20 cellular contexts compared by ENCODE assay signal in the genomic region with DNA sequence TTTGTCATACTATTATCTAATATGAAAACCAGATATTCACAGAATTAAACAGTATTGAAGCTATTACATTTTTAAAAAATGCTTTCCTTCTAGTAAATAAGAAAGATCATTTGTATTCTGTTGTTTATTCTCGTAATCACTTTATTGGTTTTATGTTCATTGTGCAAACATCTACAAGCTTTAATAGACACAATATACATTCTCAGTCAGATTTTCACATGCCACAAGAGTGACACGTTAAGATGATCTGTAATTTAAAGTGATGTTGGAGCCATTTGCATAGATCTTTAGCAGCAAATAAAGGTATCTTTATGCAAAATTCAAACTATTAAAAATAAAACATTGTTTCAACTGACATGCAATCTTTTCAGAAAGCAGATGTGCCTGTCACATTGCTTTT.
DNase-seq lines count a peak whose midpoint lies in the region; ATAC-seq, FAIRE-seq and TF ChIP-seq lines count a peak whose summit lies in the region.
"Had no signal": no experiment of that assay in that cellular context is flagged by ENCODE, and none has a peak within 500 bp of the region (broad histone marks: within the 10 kb centered on the region; RNA-seq: fewer than 3 reads in every experiment).

No MANE protein-coding gene starts in this region.

- H3K4me2 ChIP-seq in PC-3 (ENCODE audit: low read length), result no peak overlapping the region
- H3K4me2 ChIP-seq: A549, BLaER1 had no signal

- H3K4me1 ChIP-seq in PC-3 (ENCODE audit: insufficient read depth, low read length), result peaks cover 8% of the 10 kb centered on the region
- no peaks in the 10 kb centered on the region for H3K4me1 ChIP-seq in pancreas
- H3K4me1 ChIP-seq in BE2C, result no peaks in the 10 kb centered on the region
- H3K4me1 ChIP-seq: A549, BLaER1 had no signal

- no peak overlapping the region for H2AFZ ChIP-seq in PC-3 (ENCODE audit: low read length)

- H3K4me3 ChIP-seq in PC-3 (ENCODE audit: low read length) (no peak overlapping the region), pancreas (no peak overlapping the region), BE2C (ENCODE audit: low read depth, low read length) (no peak overlapping the region)
- H3K4me3 ChIP-seq: A549, BLaER1 had no signal

- no peaks in the 10 kb centered on the region for H4K20me1 ChIP-seq in PC-3 (ENCODE audit: low read length)
- H4K20me1 ChIP-seq: BLaER1 had no signal

- no peak for DNase-seq in D721Med (ENCODE audit: insufficient read length, low spot score)
- DNase-seq in PC-3, result peak; percentile 18
- DNase-seq in pancreas, result no peak
- no peak for DNase-seq in BE2C
- no peak for DNase-seq in stimulated activated CD4-positive, alpha-beta T cell treated with anti-CD3 and anti-CD28 coated beads, Interleukin-4, amount 100 ng/mL, for 1 hour
- no peak for DNase-seq in NOMO-1 (lab: John Stamatoyannopoulos, UW; ENCODE audit: unreplicated experiment in 2 of 2)
- DNase-seq: AML-193; C1 segment of cervical spinal cord; CD4-positive, alpha-beta memory T cell; CD4-positive, CD25-positive, alpha-beta regulatory T cell; CD8-positive, alpha-beta memory T cell; COR-L47; DMS79 treated with DMSO at 0.1 percent for 48 hours; GF-D8 had no signal

- CTCF ChIA-PET in PC-3 (lab: Charles Lee), result no interaction called here

- no peaks in the 10 kb centered on the region for H3K79me2 ChIP-seq in PC-3 (ENCODE audit: low read length)

- no peaks in the 10 kb centered on the region for H3K27me3 ChIP-seq in PC-3 (ENCODE audit: low read length)
- peaks cover 0 to 4% (median 3%) of the 10 kb centered on the region in 4 donors for H3K27me3 ChIP-seq in pancreas
- no peaks in the 10 kb centered on the region for H3K27me3 ChIP-seq in BE2C

- no TSS peak for BruUV-seq in PC-3 (replicated peaks; lab: Mats Ljungman, UMichigan)

- H3K27ac ChIP-seq in PC-3 (ENCODE audit: low read length), result no peak overlapping the region
- H3K27ac ChIP-seq in pancreas, result no peak overlapping the region
- H3K27ac ChIP-seq: 22Rv1, A549, BLaER1 had no signal

- TF ChIP-seq CTCF in D721Med (IDR thresholded peaks at IDR 0.05; ENCODE audit: insufficient read depth, missing control alignments) (no peak), PC-3 (conservative IDR thresholded peaks at IDR 0.05; ENCODE audit: low read depth, low read length) (no peak), pancreas (IDR thresholded peaks at IDR 0.05) (no peak), BE2C (IDR thresholded peaks at IDR 0.05; ENCODE audit: low read depth, low read length) (no peak)

- no peaks in the 10 kb centered on the region for H3K9me2 ChIP-seq in PC-3 (replicated peaks; ENCODE audit: low read length)

- intact Hi-C loops in PC-3 (cut with micrococcal nuclease) (no loop called here), pancreas (cut with DNase I) (no loop called here)

- no peak overlapping the region for H3K9ac ChIP-seq in PC-3 (ENCODE audit: low read length)
- H3K9ac ChIP-seq: BLaER1 had no signal

- WGBS in pancreas, 2 donors, result 34 to 54% methylated on average over 2 of the region's 2 CpGs

- POLR2A ChIA-PET in PC-3 (lab: Charles Lee; ENCODE audit: unreplicated experiment), result no interaction called here

- no peaks in the 10 kb centered on the region for H3F3A ChIP-seq in PC-3 (ENCODE audit: low read length, unreplicated experiment)

- peak; percentile 61 for ATAC-seq in PC-3
- ATAC-seq in pancreas, result no peak
- ATAC-seq: A549 had no signal

- H3K36me3 ChIP-seq in PC-3 (ENCODE audit: low read depth, low read length), result no peaks in the 10 kb centered on the region
- no peaks in the 10 kb centered on the region for H3K36me3 ChIP-seq in pancreas
- H3K36me3 ChIP-seq in BE2C, result no peaks in the 10 kb centered on the region
- H3K36me3 ChIP-seq: BLaER1 had no signal

- H3K9me3 ChIP-seq in PC-3 (ENCODE audit: low read length), result no peaks in the 10 kb centered on the region
- no peaks in the 10 kb centered on the region for H3K9me3 ChIP-seq in pancreas
- no peaks in the 10 kb centered on the region for H3K9me3 ChIP-seq in BE2C
- H3K9me3 ChIP-seq: A549, BLaER1 had no signal

- FAIRE-seq in D721Med (lab: Jason Lieb, UNC) (peak; percentile 41), colon (lab: Jason Lieb, UNC) (peak; percentile 92), pancreas (lab: Jason Lieb, UNC) (peak; percentile 67)
- FAIRE-seq: G401.6, GM12891 had no signal
